ENCODE assay signal across 18 cellular contexts in genomic region chr15:95932676-95933075, GRCh38.
DNase-seq lines count a peak whose midpoint lies in the region; ATAC-seq lines count a peak whose summit lies in the region.
"Had no signal": no experiment of that assay in that cellular context is flagged by ENCODE, and none has a peak within 500 bp of the region (broad histone marks: within the 10 kb centered on the region; RNA-seq: fewer than 3 reads in every experiment).

No MANE protein-coding gene starts in this region.

- DNase-seq in AG08395 (ENCODE audit: low spot score) (peak; percentile 26), HS-27A (ENCODE audit: low read depth) (peak; percentile 82), astrocyte of the hippocampus (ENCODE audit: low read depth, low spot score) (peak; percentile 60), kidney glomerular epithelial cell (lab: John Stamatoyannopoulos, UW) (peak; percentile 7), KBM-7 (no peak), OCI-M1 (lab: John Stamatoyannopoulos, UW) (no peak)
- no peak for DNase-seq in activated CD8-positive, alpha-beta memory T cell treated with anti-CD3 and anti-CD28 coated beads, Interleukin-2, amount 50 U/mL, for 4 hours
- DNase-seq: activated CD4-positive, alpha-beta T cell treated with anti-CD3 and anti-CD28 coated beads for 4 hours; caudate nucleus; CD8-positive, alpha-beta memory T cell; effector memory CD8-positive, alpha-beta T cell; NCI-H1436; NK-92 treated with Interleukin-12 subunit alpha and Interleukin-12 subunit beta, amount 100 ng/mL, for 24 hours; SHP77 treated with DMSO at 0.1 percent for 48 hours; stimulated activated CD4-positive, alpha-beta T cell treated with anti-CD3 and anti-CD28 coated beads, Interleukin-2, amount 100 ng/mL, for 24 hours had no signal

- no peak for ATAC-seq in GM21723 (IDR thresholded peaks at IDR 0.05; ENCODE audit: unreplicated experiment)
- ATAC-seq: A549; effector memory CD8-positive, alpha-beta T cell; gastroesophageal sphincter had no signal

- in situ Hi-C loops in KBM-7 (cut with MboI; ENCODE audit: low pct_unique_long_range_greater_than_20kb, low sequenced_read_pairs), result no loop called here

Comparison
In these comparisons a context has a peak if more than half of its experiments do, and no peak if none do; other contexts are left out.
1. DNase-seq: peak in AG08395 (single experiment), HS-27A (single experiment), astrocyte of the hippocampus (single experiment) and kidney glomerular epithelial cell (single experiment); none in activated CD8-positive, alpha-beta memory T cell treated with anti-CD3 and anti-CD28 coated beads, Interleukin-2, amount 50 U/mL, for 4 hours (single experiment), KBM-7 (single experiment) and OCI-M1 (single experiment).